In genomic region chr21:36400719-36401118, GRCh38 we compare ENCODE assay signal across 35 cellular contexts.
"Had no signal": no experiment of that assay in that cellular context is flagged by ENCODE, and none has a peak within 500 bp of the region (broad histone marks: within the 10 kb centered on the region; RNA-seq: fewer than 3 reads in every experiment).

No MANE protein-coding gene starts in this region.

- H3K9me3 Mint-ChIP-seq: activated B cell treated with CpG ODN at 0.5 μM for 24 hours; activated CD4-positive, alpha-beta memory T cell treated with anti-CD3 and anti-CD28 coated beads for 36 hours; activated CD4-positive, alpha-beta T cell treated with anti-CD3 and anti-CD28 coated beads, Interleukin-2, amount 10 ng/mL, durations not matched to agents 24 days and 14 days; activated CD8-positive, alpha-beta T cell treated with anti-CD3 and anti-CD28 coated beads for 36 hours; activated naive CD4-positive, alpha-beta T cell treated with anti-CD3 and anti-CD28 coated beads for 36 hours; activated naive CD4-positive, alpha-beta T cell treated with anti-CD3 and anti-CD28 coated beads, Interleukin-2, amount 50 U/mL, for 72 hours; activated naive CD8-positive, alpha-beta T cell treated with anti-CD3 and anti-CD28 coated beads for 36 hours; activated T-cell treated with anti-CD3 and anti-CD28 coated beads, Interleukin-2, amount 50 U/mL, for 4 hours; activated T-cell treated with anti-CD3 and anti-CD28 coated beads, Interleukin-2, amount 50 U/mL, for 72 hours; activated T-helper 1 cell treated with anti-CD3 and anti-CD28 coated beads, Interleukin-12 subunit alpha, Interleukin-12 subunit beta, Interleukin-2, Interleukin-4 antibody, amounts not matched to agents 30 ng/mL and 10 ng/mL and 1 ng/mL, durations not matched to agents 14 hours and 24 hours and 36 hours; activated T-helper 17 cell treated with anti-CD3 and anti-CD28 coated beads, Interleukin-2, amount 50 U/mL, for 72 hours; T-helper 1 cell treated with Interleukin-12 subunit alpha and Interleukin-12 subunit beta and Interleukin-4 antibody, amounts not matched to agents 30 μg/mL and 1 μg/mL, for 36 hours; T-helper 2 cell treated with Interferon-gamma antibody and Interleukin-4, amounts not matched to agents 5 μg/mL and 100 μg/mL, for 36 hours had no signal

- FAIRE-seq: astrocyte had no signal

- H3K27me3 ChIP-seq: adrenal gland, body of pancreas, brain microvascular endothelial cell, breast epithelium had no signal

- ATAC-seq: activated CD8-positive, alpha-beta T cell treated with anti-CD3 and anti-CD28 coated beads for 36 hours; activated T-cell treated with anti-CD3 and anti-CD28 coated beads, Interleukin-2, amount 50 U/mL, for 4 hours; activated T-helper 17 cell treated with anti-CD3 and anti-CD28 coated beads, Interleukin-2, amount 50 U/mL, for 72 hours; body of pancreas had no signal

- H3K36me3 ChIP-seq: adrenal gland, brain microvascular endothelial cell, breast epithelium had no signal

- H3K4me3 ChIP-seq: adrenal gland, body of pancreas, breast epithelium had no signal

- H3K9me3 ChIP-seq: adrenal gland, body of pancreas, breast epithelium had no signal

- H3K4me1 Mint-ChIP-seq: activated B cell treated with CpG ODN at 0.5 μM for 24 hours; activated CD4-positive, alpha-beta T cell treated with anti-CD3 and anti-CD28 coated beads, Interleukin-2, amount 10 ng/mL, durations not matched to agents 24 days and 14 days; activated naive CD8-positive, alpha-beta T cell treated with anti-CD3 and anti-CD28 coated beads for 36 hours had no signal

- H3K27me3 Mint-ChIP-seq: activated B cell treated with CpG ODN at 0.5 μM for 24 hours; activated CD4-positive, alpha-beta memory T cell treated with anti-CD3 and anti-CD28 coated beads for 36 hours; activated CD4-positive, alpha-beta T cell treated with anti-CD3 and anti-CD28 coated beads, Interleukin-2, amount 10 ng/mL, durations not matched to agents 24 days and 14 days; activated CD8-positive, alpha-beta T cell treated with anti-CD3 and anti-CD28 coated beads for 36 hours; activated naive CD8-positive, alpha-beta T cell treated with anti-CD3 and anti-CD28 coated beads for 36 hours; activated T-helper 17 cell treated with anti-CD3 and anti-CD28 coated beads, Interleukin-2, amount 50 U/mL, for 72 hours had no signal

- H3K4me1 ChIP-seq: adrenal gland, body of pancreas, breast epithelium had no signal

- H3K27ac Mint-ChIP-seq: activated B cell treated with CpG ODN at 0.5 μM for 24 hours; activated CD4-positive, alpha-beta memory T cell treated with anti-CD3 and anti-CD28 coated beads for 36 hours; activated CD4-positive, alpha-beta T cell treated with anti-CD3 and anti-CD28 coated beads, Interleukin-2, amount 10 ng/mL, durations not matched to agents 24 days and 14 days; activated CD8-positive, alpha-beta T cell treated with anti-CD3 and anti-CD28 coated beads for 36 hours; activated naive CD4-positive, alpha-beta T cell treated with anti-CD3 and anti-CD28 coated beads for 36 hours; activated naive CD4-positive, alpha-beta T cell treated with anti-CD3 and anti-CD28 coated beads, Interleukin-2, amount 50 U/mL, for 72 hours; activated naive CD8-positive, alpha-beta T cell treated with anti-CD3 and anti-CD28 coated beads for 36 hours; activated T-cell treated with anti-CD3 and anti-CD28 coated beads, Interleukin-2, amount 50 U/mL, for 72 hours; activated T-helper 1 cell treated with anti-CD3 and anti-CD28 coated beads, Interleukin-12 subunit alpha, Interleukin-12 subunit beta, Interleukin-2, Interleukin-4 antibody, amounts not matched to agents 30 ng/mL and 10 ng/mL and 1 ng/mL, durations not matched to agents 14 hours and 24 hours and 36 hours; activated T-helper 17 cell treated with anti-CD3 and anti-CD28 coated beads, Interleukin-2, amount 50 U/mL, for 72 hours; T-helper 1 cell treated with Interleukin-12 subunit alpha and Interleukin-12 subunit beta and Interleukin-4 antibody, amounts not matched to agents 30 μg/mL and 1 μg/mL, for 36 hours; T-helper 2 cell treated with Interferon-gamma antibody and Interleukin-4, amounts not matched to agents 5 μg/mL and 100 μg/mL, for 36 hours had no signal

- H3K4me3 Mint-ChIP-seq: activated B cell treated with CpG ODN at 0.5 μM for 24 hours; activated CD4-positive, alpha-beta memory T cell treated with anti-CD3 and anti-CD28 coated beads for 36 hours; activated CD4-positive, alpha-beta T cell treated with anti-CD3 and anti-CD28 coated beads, Interleukin-2, amount 10 ng/mL, durations not matched to agents 24 days and 14 days; activated CD8-positive, alpha-beta T cell treated with anti-CD3 and anti-CD28 coated beads for 36 hours; activated naive CD4-positive, alpha-beta T cell treated with anti-CD3 and anti-CD28 coated beads for 36 hours; activated naive CD8-positive, alpha-beta T cell treated with anti-CD3 and anti-CD28 coated beads for 36 hours; activated T-cell treated with anti-CD3 and anti-CD28 coated beads, Interleukin-2, amount 50 U/mL, for 4 hours; activated T-cell treated with anti-CD3 and anti-CD28 coated beads, Interleukin-2, amount 50 U/mL, for 72 hours; activated T-helper 1 cell treated with anti-CD3 and anti-CD28 coated beads, Interleukin-12 subunit alpha, Interleukin-12 subunit beta, Interleukin-2, Interleukin-4 antibody, amounts not matched to agents 30 ng/mL and 10 ng/mL and 1 ng/mL, durations not matched to agents 14 hours and 24 hours and 36 hours; activated T-helper 17 cell treated with anti-CD3 and anti-CD28 coated beads, Interleukin-2, amount 50 U/mL, for 72 hours; T-helper 1 cell treated with Interleukin-12 subunit alpha and Interleukin-12 subunit beta and Interleukin-4 antibody, amounts not matched to agents 30 μg/mL and 1 μg/mL, for 36 hours; T-helper 2 cell treated with Interferon-gamma antibody and Interleukin-4, amounts not matched to agents 5 μg/mL and 100 μg/mL, for 36 hours had no signal

- H3K27ac ChIP-seq: adrenal gland, body of pancreas, brain microvascular endothelial cell, breast epithelium, VCaP had no signal

- DNase-seq: activated B cell treated with CpG ODN at 0.5 μM for 24 hours; activated CD4-positive, alpha-beta memory T cell treated with anti-CD3 and anti-CD28 coated beads for 36 hours; activated CD4-positive, alpha-beta T cell treated with anti-CD3 and anti-CD28 coated beads for 4 hours; activated CD4-positive, alpha-beta T cell treated with anti-CD3 and anti-CD28 coated beads, Interleukin-2, amount 10 ng/mL, durations not matched to agents 24 days and 14 days; activated CD4-positive, alpha-beta T cell treated with anti-CD3 and anti-CD28 coated beads, Interleukin-2, amount 50 U/mL, for 1 hour; activated CD4-positive, alpha-beta T cell treated with anti-CD3 and anti-CD28 coated beads, Interleukin-2, amount 50 U/mL, for 4 hours; activated CD4-positive, CD25-positive, alpha-beta regulatory T cell treated with anti-CD3 and anti-CD28 coated beads, Interleukin-2, amount 50 U/mL, for 72 hours; activated CD8-positive, alpha-beta memory T cell treated with anti-CD3 and anti-CD28 coated beads, Interleukin-2, amount 50 U/mL, for 4 hours; activated CD8-positive, alpha-beta T cell treated with anti-CD3 and anti-CD28 coated beads for 36 hours; activated effector memory CD4-positive, alpha-beta T cell treated with anti-CD3 and anti-CD28 coated beads, Interleukin-2, amount 50 U/mL, for 16 hours; activated gamma-delta T cell treated with Interleukin-2 at 50 U/mL for 16 hours; activated naive CD4-positive, alpha-beta T cell; activated naive CD4-positive, alpha-beta T cell treated with anti-CD3 and anti-CD28 coated beads for 36 hours; activated naive CD4-positive, alpha-beta T cell treated with anti-CD3 and anti-CD28 coated beads, Interleukin-2, amount 50 U/mL, for 16 hours; activated naive CD8-positive, alpha-beta T cell treated with anti-CD3 and anti-CD28 coated beads for 36 hours; activated T-cell treated with anti-CD3 and anti-CD28 coated beads for 4 hours; activated T-cell treated with anti-CD3 and anti-CD28 coated beads, Interleukin-2, amount 50 U/mL, for 1 hour; activated T-cell treated with anti-CD3 and anti-CD28 coated beads, Interleukin-2, amount 50 U/mL, for 4 hours; activated T-cell treated with anti-CD3 and anti-CD28 coated beads, Interleukin-2, amount 50 U/mL, for 72 hours; adrenal gland; amniotic stem cell; body of pancreas; brain microvascular endothelial cell; central memory CD4-positive, alpha-beta T cell; T-helper 1 cell; T-helper 2 cell; T-helper 9 cell had no signal
